11 cellular contexts compared by ENCODE assay signal in genomic region chr21:28136687-28137086, GRCh38.
"Had no signal": no experiment of that assay in that cellular context is flagged by ENCODE, and none has a peak within 500 bp of the region (broad histone marks: within the 10 kb centered on the region; RNA-seq: fewer than 3 reads in every experiment).

No MANE protein-coding gene starts in this region.

- H3K4me2 ChIP-seq: neural progenitor cell had no signal

- H3K27me3 Mint-ChIP-seq: activated naive CD4-positive, alpha-beta T cell treated with anti-CD3 and anti-CD28 coated beads, Interleukin-2, amount 10 ng/mL, durations not matched to agents 7 days and 5 days had no signal

- DNase-seq: activated CD4-positive, alpha-beta T cell treated with anti-CD3 and anti-CD28 coated beads, Interleukin-2, amount 50 U/mL, for 1 hour; activated naive CD4-positive, alpha-beta T cell treated with anti-CD3 and anti-CD28 coated beads, Interleukin-2, amount 10 ng/mL, durations not matched to agents 7 days and 5 days; left ventricle myocardium inferior; pancreas; stimulated activated CD4-positive, alpha-beta T cell treated with anti-CD3 and anti-CD28 coated beads, Interleukin-15, amount 100 ng/mL, for 24 hours; stimulated activated CD4-positive, alpha-beta T cell treated with anti-CD3 and anti-CD28 coated beads, Interleukin-4, amount 100 ng/mL, for 4 hours; stomach had no signal

- H3K4me3 Mint-ChIP-seq: activated naive CD4-positive, alpha-beta T cell treated with anti-CD3 and anti-CD28 coated beads, Interleukin-2, amount 10 ng/mL, durations not matched to agents 7 days and 5 days; neural progenitor cell had no signal

- H3K27ac Mint-ChIP-seq: activated naive CD4-positive, alpha-beta T cell treated with anti-CD3 and anti-CD28 coated beads, Interleukin-2, amount 10 ng/mL, durations not matched to agents 7 days and 5 days; activated T-helper 2 cell treated with anti-CD3 and anti-CD28 coated beads, Interferon-gamma antibody, Interleukin-2, Interleukin-4, amounts not matched to agents 10 μg/mL and 5 μg/mL and 100 μg/mL, durations not matched to agents 14 hours and 24 hours and 36 hours; neural progenitor cell had no signal

- ATAC-seq: gastroesophageal sphincter, pancreas had no signal

- H3K36me3 Mint-ChIP-seq: activated naive CD4-positive, alpha-beta T cell treated with anti-CD3 and anti-CD28 coated beads, Interleukin-2, amount 10 ng/mL, durations not matched to agents 7 days and 5 days; neural progenitor cell had no signal

- H3K9me3 Mint-ChIP-seq: neural progenitor cell had no signal

- H3K4me1 ChIP-seq: gastroesophageal sphincter, left ventricle myocardium inferior, neural progenitor cell, pancreas, stomach had no signal

- H3K27me3 ChIP-seq: cardiac muscle cell, gastroesophageal sphincter, neural progenitor cell, pancreas, stomach had no signal

- H3K4me3 ChIP-seq: cardiac muscle cell, gastroesophageal sphincter, left ventricle myocardium inferior, neural progenitor cell, pancreas, stomach had no signal

- H3K4me1 Mint-ChIP-seq: activated naive CD4-positive, alpha-beta T cell treated with anti-CD3 and anti-CD28 coated beads, Interleukin-2, amount 10 ng/mL, durations not matched to agents 7 days and 5 days; neural progenitor cell had no signal

- H2AFZ ChIP-seq: neural progenitor cell had no signal

- H3K9me3 ChIP-seq: pancreas had no signal

- H3K27ac ChIP-seq: cardiac muscle cell, gastroesophageal sphincter, left ventricle myocardium inferior, neural progenitor cell, pancreas, stomach had no signal

- H3K9ac ChIP-seq: neural progenitor cell had no signal

- H3K36me3 ChIP-seq: cardiac muscle cell, gastroesophageal sphincter, left ventricle myocardium inferior, neural progenitor cell, pancreas, stomach had no signal
